8 cellular contexts compared by ENCODE assay signal in the genomic region with DNA sequence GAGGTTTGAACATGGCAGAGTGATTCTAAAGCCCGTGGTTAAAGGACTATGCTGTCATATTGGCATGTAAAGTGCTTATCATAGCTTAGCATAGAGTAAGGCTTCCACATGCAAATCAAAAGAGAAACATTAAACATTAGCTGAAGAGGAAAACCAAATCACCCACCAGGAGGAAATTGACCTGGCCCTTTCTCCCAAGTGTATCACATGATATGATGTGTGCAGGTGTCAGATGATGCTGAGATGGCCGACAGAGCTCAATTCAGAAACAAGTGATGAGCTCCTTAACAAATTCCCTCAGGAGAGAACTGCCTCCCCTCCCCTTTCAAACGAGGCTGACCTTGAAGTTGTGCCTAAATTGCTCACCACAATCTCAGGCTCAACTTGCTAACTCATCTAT.
DNase-seq lines count a peak whose midpoint lies in the region; ATAC-seq and TF ChIP-seq lines count a peak whose summit lies in the region.

No MANE protein-coding gene starts in this region.

- H3K9ac ChIP-seq in BLaER1 treated with 17β-estradiol and CSF1 and Interleukin-3, amounts not matched to agents 10 nM and 100 nM: peak overlapping the region; percentile 77 to 90 (median 85)

- no peaks in the 10 kb centered on the region for H4K20me1 ChIP-seq in BLaER1 treated with 17β-estradiol and CSF1 and Interleukin-3, amounts not matched to agents 10 nM and 100 nM

- no peak for TF ChIP-seq CTCF in coronary artery (IDR thresholded peaks at IDR 0.05)

- peak overlapping the region; percentile 91 to 99 (median 95); a peak in 21 of 22 replicates for H3K27ac ChIP-seq in BLaER1 treated with 17β-estradiol and CSF1 and Interleukin-3, amounts not matched to agents 10 nM and 100 nM
- H3K27ac ChIP-seq in coronary artery: peak overlapping the region in 1 of 2 donors; percentile 27

- peak overlapping the region; percentile 44 to 65 (median 56) for H3K4me3 ChIP-seq in BLaER1 treated with 17β-estradiol and CSF1 and Interleukin-3, amounts not matched to agents 10 nM and 100 nM
- H3K4me3 ChIP-seq in coronary artery: peak overlapping the region; percentile 42

- H3K36me3 ChIP-seq in BLaER1 treated with 17β-estradiol and CSF1 and Interleukin-3, amounts not matched to agents 10 nM and 100 nM: no peaks in the 10 kb centered on the region

- H3K27me3 ChIP-seq in BLaER1 treated with 17β-estradiol and CSF1 and Interleukin-3, amounts not matched to agents 10 nM and 100 nM: no peaks in the 10 kb centered on the region

- peak overlapping the region; percentile 69 to 91 (median 87) for H3K4me2 ChIP-seq in BLaER1 treated with 17β-estradiol and CSF1 and Interleukin-3, amounts not matched to agents 10 nM and 100 nM

- TF ChIP-seq POLR2A in GM19099 (IDR thresholded peaks at IDR 0.05; ENCODE audit: extremely low read depth, insufficient read length, low read depth): peak; percentile 58

- peak; percentile 33 for ATAC-seq in HG03280 (IDR thresholded peaks at IDR 0.05; ENCODE audit: unreplicated experiment)

- DNase-seq in coronary artery (ENCODE audit: low spot score) (no peak), NCI-H226 (no peak), GM19240 (ENCODE audit: insufficient read length, low spot score) (no peak), H4 (ENCODE audit: low spot score) (no peak), NCI-H2227 (lab: John Stamatoyannopoulos, UW; ENCODE audit: unreplicated experiment) (no peak)

- peaks cover 44 to 65% (median 54%) of the 10 kb centered on the region in 10 experiments for H3K4me1 ChIP-seq in BLaER1 treated with 17β-estradiol and CSF1 and Interleukin-3, amounts not matched to agents 10 nM and 100 nM

- H3K9me3 ChIP-seq in BLaER1 treated with 17β-estradiol and CSF1 and Interleukin-3, amounts not matched to agents 10 nM and 100 nM (replicated peaks in 1 of 11): peaks cover 9 to 30% (median 19%) of the 10 kb centered on the region in 11 experiments; a peak in 19 of 22 replicates
